Comparison of ENCODE assay signal across 1 cellular context in the genomic region with DNA sequence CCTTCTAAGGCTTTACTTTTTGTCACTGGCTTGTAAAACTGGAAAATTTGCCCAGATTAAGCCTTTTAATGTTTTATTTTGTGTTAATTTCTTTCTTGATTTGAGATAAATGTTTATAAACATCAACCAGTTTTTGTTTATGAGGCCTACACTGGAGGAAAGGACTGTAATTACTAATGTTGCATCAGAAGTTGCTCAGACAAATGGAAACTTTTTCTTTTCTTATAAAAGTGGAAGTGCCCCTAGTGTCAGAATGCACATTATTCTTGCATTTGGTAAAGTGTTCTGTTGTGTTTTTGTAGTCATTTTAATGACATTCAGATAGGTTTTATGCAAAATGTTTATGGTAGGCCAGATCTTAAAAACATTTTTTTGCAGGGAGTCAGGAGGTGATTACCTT.
TF ChIP-seq lines count a peak whose summit lies in the region.

No MANE protein-coding gene starts in this region.

TF ChIP-seq in WTC11, 78 proteins besides CTCF, POLR2A, EP300 and RAD21 (continued from another document):
- TF ChIP-seq, protein P1, sequence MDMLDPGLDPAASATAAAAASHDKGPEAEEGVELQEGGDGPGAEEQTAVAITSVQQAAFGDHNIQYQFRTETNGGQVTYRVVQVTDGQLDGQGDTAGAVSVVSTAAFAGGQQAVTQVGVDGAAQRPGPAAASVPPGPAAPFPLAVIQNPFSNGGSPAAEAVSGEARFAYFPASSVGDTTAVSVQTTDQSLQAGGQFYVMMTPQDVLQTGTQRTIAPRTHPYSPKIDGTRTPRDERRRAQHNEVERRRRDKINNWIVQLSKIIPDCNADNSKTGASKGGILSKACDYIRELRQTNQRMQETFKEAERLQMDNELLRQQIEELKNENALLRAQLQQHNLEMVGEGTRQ (CRISPR knock-in tag; IDR thresholded peaks at IDR 0.05): no peak
- no peak for TF ChIP-seq CBFB (CRISPR knock-in tag; IDR thresholded peaks at IDR 0.05; ENCODE audit: low read depth)
- TF ChIP-seq, protein P2, sequence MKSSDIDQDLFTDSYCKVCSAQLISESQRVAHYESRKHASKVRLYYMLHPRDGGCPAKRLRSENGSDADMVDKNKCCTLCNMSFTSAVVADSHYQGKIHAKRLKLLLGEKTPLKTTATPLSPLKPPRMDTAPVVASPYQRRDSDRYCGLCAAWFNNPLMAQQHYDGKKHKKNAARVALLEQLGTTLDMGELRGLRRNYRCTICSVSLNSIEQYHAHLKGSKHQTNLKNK (CRISPR knock-in tag; IDR thresholded peaks at IDR 0.05): no peak
- TF ChIP-seq NFATC4 (CRISPR knock-in tag; IDR thresholded peaks at IDR 0.05): no peak
- TF ChIP-seq, protein P3, sequence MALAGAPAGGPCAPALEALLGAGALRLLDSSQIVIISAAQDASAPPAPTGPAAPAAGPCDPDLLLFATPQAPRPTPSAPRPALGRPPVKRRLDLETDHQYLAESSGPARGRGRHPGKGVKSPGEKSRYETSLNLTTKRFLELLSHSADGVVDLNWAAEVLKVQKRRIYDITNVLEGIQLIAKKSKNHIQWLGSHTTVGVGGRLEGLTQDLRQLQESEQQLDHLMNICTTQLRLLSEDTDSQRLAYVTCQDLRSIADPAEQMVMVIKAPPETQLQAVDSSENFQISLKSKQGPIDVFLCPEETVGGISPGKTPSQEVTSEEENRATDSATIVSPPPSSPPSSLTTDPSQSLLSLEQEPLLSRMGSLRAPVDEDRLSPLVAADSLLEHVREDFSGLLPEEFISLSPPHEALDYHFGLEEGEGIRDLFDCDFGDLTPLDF (CRISPR knock-in tag; IDR thresholded peaks at IDR 0.05): no peak
- TF ChIP-seq ETV6 (CRISPR knock-in tag; IDR thresholded peaks at IDR 0.05): no peak
- TF ChIP-seq, protein P4, sequence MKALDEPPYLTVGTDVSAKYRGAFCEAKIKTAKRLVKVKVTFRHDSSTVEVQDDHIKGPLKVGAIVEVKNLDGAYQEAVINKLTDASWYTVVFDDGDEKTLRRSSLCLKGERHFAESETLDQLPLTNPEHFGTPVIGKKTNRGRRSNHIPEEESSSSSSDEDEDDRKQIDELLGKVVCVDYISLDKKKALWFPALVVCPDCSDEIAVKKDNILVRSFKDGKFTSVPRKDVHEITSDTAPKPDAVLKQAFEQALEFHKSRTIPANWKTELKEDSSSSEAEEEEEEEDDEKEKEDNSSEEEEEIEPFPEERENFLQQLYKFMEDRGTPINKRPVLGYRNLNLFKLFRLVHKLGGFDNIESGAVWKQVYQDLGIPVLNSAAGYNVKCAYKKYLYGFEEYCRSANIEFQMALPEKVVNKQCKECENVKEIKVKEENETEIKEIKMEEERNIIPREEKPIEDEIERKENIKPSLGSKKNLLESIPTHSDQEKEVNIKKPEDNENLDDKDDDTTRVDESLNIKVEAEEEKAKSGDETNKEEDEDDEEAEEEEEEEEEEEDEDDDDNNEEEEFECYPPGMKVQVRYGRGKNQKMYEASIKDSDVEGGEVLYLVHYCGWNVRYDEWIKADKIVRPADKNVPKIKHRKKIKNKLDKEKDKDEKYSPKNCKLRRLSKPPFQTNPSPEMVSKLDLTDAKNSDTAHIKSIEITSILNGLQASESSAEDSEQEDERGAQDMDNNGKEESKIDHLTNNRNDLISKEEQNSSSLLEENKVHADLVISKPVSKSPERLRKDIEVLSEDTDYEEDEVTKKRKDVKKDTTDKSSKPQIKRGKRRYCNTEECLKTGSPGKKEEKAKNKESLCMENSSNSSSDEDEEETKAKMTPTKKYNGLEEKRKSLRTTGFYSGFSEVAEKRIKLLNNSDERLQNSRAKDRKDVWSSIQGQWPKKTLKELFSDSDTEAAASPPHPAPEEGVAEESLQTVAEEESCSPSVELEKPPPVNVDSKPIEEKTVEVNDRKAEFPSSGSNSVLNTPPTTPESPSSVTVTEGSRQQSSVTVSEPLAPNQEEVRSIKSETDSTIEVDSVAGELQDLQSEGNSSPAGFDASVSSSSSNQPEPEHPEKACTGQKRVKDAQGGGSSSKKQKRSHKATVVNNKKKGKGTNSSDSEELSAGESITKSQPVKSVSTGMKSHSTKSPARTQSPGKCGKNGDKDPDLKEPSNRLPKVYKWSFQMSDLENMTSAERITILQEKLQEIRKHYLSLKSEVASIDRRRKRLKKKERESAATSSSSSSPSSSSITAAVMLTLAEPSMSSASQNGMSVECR (CRISPR knock-in tag; IDR thresholded peaks at IDR 0.05; ENCODE audit: borderline replicate concordance): no peak
- TF ChIP-seq, protein P5, sequence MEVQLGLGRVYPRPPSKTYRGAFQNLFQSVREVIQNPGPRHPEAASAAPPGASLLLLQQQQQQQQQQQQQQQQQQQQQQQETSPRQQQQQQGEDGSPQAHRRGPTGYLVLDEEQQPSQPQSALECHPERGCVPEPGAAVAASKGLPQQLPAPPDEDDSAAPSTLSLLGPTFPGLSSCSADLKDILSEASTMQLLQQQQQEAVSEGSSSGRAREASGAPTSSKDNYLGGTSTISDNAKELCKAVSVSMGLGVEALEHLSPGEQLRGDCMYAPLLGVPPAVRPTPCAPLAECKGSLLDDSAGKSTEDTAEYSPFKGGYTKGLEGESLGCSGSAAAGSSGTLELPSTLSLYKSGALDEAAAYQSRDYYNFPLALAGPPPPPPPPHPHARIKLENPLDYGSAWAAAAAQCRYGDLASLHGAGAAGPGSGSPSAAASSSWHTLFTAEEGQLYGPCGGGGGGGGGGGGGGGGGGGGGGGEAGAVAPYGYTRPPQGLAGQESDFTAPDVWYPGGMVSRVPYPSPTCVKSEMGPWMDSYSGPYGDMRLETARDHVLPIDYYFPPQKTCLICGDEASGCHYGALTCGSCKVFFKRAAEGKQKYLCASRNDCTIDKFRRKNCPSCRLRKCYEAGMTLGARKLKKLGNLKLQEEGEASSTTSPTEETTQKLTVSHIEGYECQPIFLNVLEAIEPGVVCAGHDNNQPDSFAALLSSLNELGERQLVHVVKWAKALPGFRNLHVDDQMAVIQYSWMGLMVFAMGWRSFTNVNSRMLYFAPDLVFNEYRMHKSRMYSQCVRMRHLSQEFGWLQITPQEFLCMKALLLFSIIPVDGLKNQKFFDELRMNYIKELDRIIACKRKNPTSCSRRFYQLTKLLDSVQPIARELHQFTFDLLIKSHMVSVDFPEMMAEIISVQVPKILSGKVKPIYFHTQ (CRISPR knock-in tag; IDR thresholded peaks at IDR 0.05): no peak
- no peak for TF ChIP-seq ESRRA (CRISPR knock-in tag; IDR thresholded peaks at IDR 0.05; ENCODE audit: borderline replicate concordance)
